Comparison of ENCODE assay signal across 8 cellular contexts in the genomic region with DNA sequence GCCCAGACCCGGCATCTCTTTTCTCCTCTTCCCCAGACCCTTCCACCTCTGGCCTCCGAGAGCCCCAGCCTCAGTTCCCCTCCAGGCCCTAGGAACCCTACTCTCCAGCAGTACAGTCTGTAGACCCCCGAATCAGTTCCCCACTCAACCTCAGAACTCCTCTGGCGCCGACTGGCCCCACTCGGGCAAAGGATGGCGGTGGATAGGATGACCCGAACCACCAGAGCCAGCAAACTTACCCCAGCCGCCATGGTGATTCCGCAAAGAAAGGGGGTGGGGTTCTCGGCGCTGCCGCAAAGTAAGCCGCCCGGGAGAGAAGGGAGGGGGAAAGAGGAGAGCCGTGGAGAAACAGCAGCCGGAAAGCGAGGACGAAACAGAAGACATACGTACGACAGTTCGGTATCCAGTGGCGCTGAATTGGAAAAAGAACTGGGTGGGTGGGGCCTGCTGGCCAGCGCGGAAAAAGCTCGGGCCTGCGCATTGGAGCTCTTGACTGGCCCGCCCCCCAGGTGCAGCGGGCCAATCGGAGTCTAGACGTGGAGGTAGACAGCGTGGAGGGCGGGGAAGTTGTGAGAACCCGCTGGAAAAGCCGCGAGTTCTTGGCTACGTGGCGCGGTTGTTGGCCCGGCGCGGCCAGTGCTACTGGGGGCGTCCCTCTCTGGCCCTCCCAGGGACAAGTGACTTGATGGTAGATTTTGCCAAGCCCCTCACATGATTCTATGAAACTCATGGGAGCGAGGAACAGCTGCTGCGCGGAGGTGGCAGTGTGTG. TPM values are rescaled to one million over a fixed set of nuclear protein-coding genes. Genes with fewer than 3 reads are reported as not detected.
A peak's percentile ranks its signal among the peaks of the same experiment; 100 is the strongest.
DNase-seq lines count a peak whose midpoint lies in the region; ATAC-seq, FAIRE-seq and TF ChIP-seq lines count a peak whose summit lies in the region.

A gene with protein sequence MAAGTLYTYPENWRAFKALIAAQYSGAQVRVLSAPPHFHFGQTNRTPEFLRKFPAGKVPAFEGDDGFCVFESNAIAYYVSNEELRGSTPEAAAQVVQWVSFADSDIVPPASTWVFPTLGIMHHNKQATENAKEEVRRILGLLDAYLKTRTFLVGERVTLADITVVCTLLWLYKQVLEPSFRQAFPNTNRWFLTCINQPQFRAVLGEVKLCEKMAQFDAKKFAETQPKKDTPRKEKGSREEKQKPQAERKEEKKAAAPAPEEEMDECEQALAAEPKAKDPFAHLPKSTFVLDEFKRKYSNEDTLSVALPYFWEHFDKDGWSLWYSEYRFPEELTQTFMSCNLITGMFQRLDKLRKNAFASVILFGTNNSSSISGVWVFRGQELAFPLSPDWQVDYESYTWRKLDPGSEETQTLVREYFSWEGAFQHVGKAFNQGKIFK (minus strand): TSS at position 300 of the 771 bp plus-strand sequence. CDS start 49 bp downstream, at position 251.

- peak; percentile 91 for TF ChIP-seq POLR2A in GM12892 (IDR thresholded peaks at IDR 0.05; ENCODE audit: low read depth, low read length)
- TF ChIP-seq POLR2A in adrenal gland (IDR thresholded peaks at IDR 0.05), result peak; percentile 63 to 81
- peak; percentile 33 to 95 for TF ChIP-seq POLR2A in heart left ventricle (IDR thresholded peaks at IDR 0.05)

- FAIRE-seq in GM12892 (lab: Jason Lieb, UNC), result peak; percentile 99

- 0% methylated on average over 31 to 46 of the region's 46 CpGs for WGBS in adrenal gland, 4 donors
- 0 to 1% (median 0%) methylated on average over 42 to 46 of the region's 46 CpGs for WGBS in heart left ventricle, 4 donors

- peak in 1 of 6 experiments; percentile 9 for TF ChIP-seq CTCF in adrenal gland (IDR thresholded peaks at IDR 0.05)
- TF ChIP-seq CTCF in heart left ventricle (IDR thresholded peaks at IDR 0.05), result no peak
- TF ChIP-seq CTCF in upper lobe of right lung (IDR thresholded peaks at IDR 0.05), result no peak

- ATAC-seq in HG02852 (IDR thresholded peaks at IDR 0.05; ENCODE audit: unreplicated experiment) (peak; percentile 76), heart left ventricle (peak; percentile 95 to 97 (median 96)), upper lobe of right lung (peak; percentile 97)

- H3K4me1 ChIP-seq in adrenal gland (replicated peaks in 1 of 2) (peaks cover 13 to 45% of the 10 kb centered on the region in 2 donors), heart left ventricle (peaks cover 7 to 72% (median 44%) of the 10 kb centered on the region in 12 donors), upper lobe of right lung (peaks cover 32% of the 10 kb centered on the region)

- peak; percentile 97 for DNase-seq in GM12892 (ENCODE audit: insufficient read length)
- DNase-seq in NCI-H146 (lab: John Stamatoyannopoulos, UW), result peak; percentile 99
- DNase-seq in T-helper 1 cell, result peak; percentile 97 to 100 (median 98)
- DNase-seq in adrenal gland, result peak; percentile 98 to 100 (median 99)
- peak; percentile 98 to 99 (median 99) for DNase-seq in heart left ventricle
- DNase-seq in posterior vena cava (ENCODE audit: low spot score), result peak; percentile 99
- DNase-seq in upper lobe of right lung, result peak; percentile 98

- H3K27ac ChIP-seq in adrenal gland, result peak within 1 kb of the TSS; percentile 43 to 98 (median 85)
- H3K27ac ChIP-seq in heart left ventricle, result peak within 1 kb of the TSS; percentile 61 to 98 (median 94)
- H3K27ac ChIP-seq in upper lobe of right lung, result peak within 1 kb of the TSS; percentile 92

- H3K36me3 ChIP-seq in adrenal gland (replicated peaks in 1 of 2) (peaks cover 0 to 58% of the 10 kb centered on the region in 2 donors), heart left ventricle (peaks cover 0 to 72% (median 60%) of the 10 kb centered on the region in 9 donors), upper lobe of right lung (peaks cover 61% of the 10 kb centered on the region)

- H3K4me3 ChIP-seq in adrenal gland, result peak within 1 kb of the TSS; percentile 64 to 92 (median 83)
- H3K4me3 ChIP-seq in heart left ventricle, result peak within 1 kb of the TSS; percentile 58 to 95 (median 76)
- H3K4me3 ChIP-seq in upper lobe of right lung, result peak within 1 kb of the TSS; percentile 90

- H3K27me3 ChIP-seq in adrenal gland (no peaks in the 10 kb centered on the region), heart left ventricle (no peaks in the 10 kb centered on the region), upper lobe of right lung (no peaks in the 10 kb centered on the region)

- intact Hi-C loops in adrenal gland (cut with DNase I) (no loop called here), heart left ventricle (cut with DNase I) (loop anchor here in 3 of 10 donors (1.0 to 2.0 kb wide), 4 partner anchors 13 to 27 kb away; a partner anchor contains a TSS), posterior vena cava (cut with DNase I) (loop anchor here in 1 of 2 donors (2.0 kb wide), 1 partner anchor 17 kb away; a partner anchor contains a TSS), upper lobe of right lung (cut with DNase I) (no loop called here)

- H3K9me3 ChIP-seq in adrenal gland (replicated peaks in 1 of 3), result no peaks in the 10 kb centered on the region
- H3K9me3 ChIP-seq in heart left ventricle, result no peaks in the 10 kb centered on the region
- H3K9me3 ChIP-seq in upper lobe of right lung, result no peaks in the 10 kb centered on the region

RNA-seq across cellular contexts. Expression of the gene that starts here (rescaled TPM):
- polyA plus RNA-seq in GM12892 (2012; ENCODE audit: missing spikeins), result 3,566 TPM
- 1,000 to 10,000 TPM in 6 of 8 donors, 100 to 1,000 TPM in 2; 943 to 1,585 (median 1,183) TPM for total RNA-seq in adrenal gland
- polyA plus RNA-seq in adrenal gland, result 1,000 to 10,000 TPM in 1 of 3 donors, 100 to 1,000 TPM in 2; 646 to 1,257 (median 934) TPM
- 1,000 to 10,000 TPM in 3 of 9 donors, 100 to 1,000 TPM in 6; 799 to 1,135 (median 929) TPM for total RNA-seq in heart left ventricle
- polyA plus RNA-seq in heart left ventricle, result 1,000 to 10,000 TPM in 1 of 2 donors, 100 to 1,000 TPM in 1; 549 to 1,190 TPM
- 100 to 1,000 TPM; 706 to 749 TPM for total RNA-seq in posterior vena cava
- total RNA-seq in upper lobe of right lung, result 847 TPM

Comparison
In these comparisons a context has a peak if more than half of its experiments do, and no peak if none do; other contexts are left out.
1. Peak in every context shown above with its lines: DNase-seq, ATAC-seq, H3K4me3 ChIP-seq and H3K27ac ChIP-seq.